ENCODE assay signal across 18 cellular contexts in the genomic region with DNA sequence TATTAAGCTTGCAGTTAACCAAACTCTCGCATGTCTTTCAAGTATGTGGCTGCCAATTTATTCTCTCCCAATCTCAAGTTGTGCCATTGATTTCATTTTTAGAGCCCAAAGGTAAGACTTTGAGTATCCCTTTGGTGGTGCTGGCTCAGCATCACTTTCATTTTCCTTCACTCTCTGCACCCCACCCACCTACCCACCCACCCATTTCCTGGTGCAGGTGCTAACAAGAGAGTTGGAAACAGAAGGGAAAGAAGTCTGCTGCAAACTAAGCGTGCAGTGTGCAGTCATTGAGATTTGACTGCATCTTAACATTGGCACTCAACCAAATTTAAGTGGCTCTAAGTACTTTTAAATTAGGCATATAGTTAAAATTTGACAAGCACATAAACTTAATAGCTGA.
A peak's percentile ranks its signal among the peaks of the same experiment; 100 is the strongest.
DNase-seq lines count a peak whose midpoint lies in the region; ATAC-seq and TF ChIP-seq lines count a peak whose summit lies in the region.
"Had no signal": no experiment of that assay in that cellular context is flagged by ENCODE, and none has a peak within 500 bp of the region (broad histone marks: within the 10 kb centered on the region; RNA-seq: fewer than 3 reads in every experiment).

No MANE protein-coding gene starts in this region.

- H3K27me3 Mint-ChIP-seq in central memory CD8-positive, alpha-beta T cell, result no peaks in the 10 kb centered on the region

- H3K36me3 Mint-ChIP-seq in central memory CD8-positive, alpha-beta T cell (ENCODE audit: insufficient read depth), result no peaks in the 10 kb centered on the region

- H3K4me3 Mint-ChIP-seq in central memory CD8-positive, alpha-beta T cell, result no peak overlapping the region

- no peak for TF ChIP-seq CTCF in esophagus squamous epithelium (IDR thresholded peaks at IDR 0.05)

- H3K36me3 ChIP-seq in esophagus squamous epithelium, result no peaks in the 10 kb centered on the region
- H3K36me3 ChIP-seq: heart right ventricle, transverse colon had no signal

- peak overlapping the region; percentile 62 for H3K27ac Mint-ChIP-seq in central memory CD8-positive, alpha-beta T cell (ENCODE audit: low read depth)

- no peak for TF ChIP-seq POLR2A in esophagus squamous epithelium (IDR thresholded peaks at IDR 0.05)

- no peaks in the 10 kb centered on the region for H3K9me3 Mint-ChIP-seq in central memory CD8-positive, alpha-beta T cell

- peaks cover 0 to 9% (median 0%) of the 10 kb centered on the region in 3 donors for H3K4me1 ChIP-seq in esophagus squamous epithelium

- H3K4me3 ChIP-seq in esophagus squamous epithelium, result no peak overlapping the region
- H3K4me3 ChIP-seq: heart right ventricle, transverse colon had no signal

- DNase-seq in NCI-H510A treated with DMSO at 0.1 percent for 48 hours (lab: John Stamatoyannopoulos, UW), result peak; percentile 73
- no peak for DNase-seq in NCI-H510A (lab: John Stamatoyannopoulos, UW)
- DNase-seq in activated CD4-positive, alpha-beta T cell treated with anti-CD3 and anti-CD28 coated beads for 48 hours, result peak; percentile 45
- no peak for DNase-seq in central memory CD8-positive, alpha-beta T cell (ENCODE audit: low spot score in 2 of 2)
- DNase-seq in stimulated activated CD8-positive, alpha-beta memory T cell treated with anti-CD3 and anti-CD28 coated beads, Interleukin-4, amount 100 ng/mL, for 48 hours, result peak; percentile 29
- DNase-seq in esophagus squamous epithelium (lab: John Stamatoyannopoulos, UW), result no peak
- DNase-seq: ACHN, activated gamma-delta T cell treated with Interleukin-2 at 50 U/mL for 16 hours, cerebellar nuclear complex, DMS53, heart right ventricle, KG1, NCI-H2029 treated with DMSO at 0.1 percent for 48 hours, SIG-M5, transverse colon had no signal

- H3K27me3 ChIP-seq in esophagus squamous epithelium, result peaks cover 0 to 17% (median 0%) of the 10 kb centered on the region in 4 donors
- H3K27me3 ChIP-seq: heart right ventricle, transverse colon had no signal

- peaks cover 8% of the 10 kb centered on the region for H3K4me1 Mint-ChIP-seq in central memory CD8-positive, alpha-beta T cell

- ATAC-seq in central memory CD8-positive, alpha-beta T cell (replicated peaks; ENCODE audit: extremely low read depth, poor library complexity, severe bottlenecking), result no peak
- ATAC-seq in HG02970 (IDR thresholded peaks at IDR 0.05; ENCODE audit: low FRiP score, unreplicated experiment), result no peak
- ATAC-seq in HG03460 (IDR thresholded peaks at IDR 0.05; ENCODE audit: unreplicated experiment), result no peak
- ATAC-seq: left lobe of liver had no signal

- no peak overlapping the region for H3K27ac ChIP-seq in esophagus squamous epithelium
- H3K27ac ChIP-seq: transverse colon had no signal

- no peaks in the 10 kb centered on the region for H3K9me3 ChIP-seq in esophagus squamous epithelium
- H3K9me3 ChIP-seq: heart right ventricle, transverse colon had no signal

- WGBS in esophagus squamous epithelium, 2 donors, result 59 to 80% methylated on average over 2 of the region's 2 CpGs

- intact Hi-C loops in esophagus squamous epithelium (cut with DNase I), result no loop called here

Comparison
In these comparisons a context has a peak if more than half of its experiments do, and no peak if none do; other contexts are left out.
1. DNase-seq: peak in NCI-H510A treated with DMSO at 0.1 percent for 48 hours (single experiment), activated CD4-positive, alpha-beta T cell treated with anti-CD3 and anti-CD28 coated beads for 48 hours (single experiment) and stimulated activated CD8-positive, alpha-beta memory T cell treated with anti-CD3 and anti-CD28 coated beads, Interleukin-4, amount 100 ng/mL, for 48 hours (single experiment); none in NCI-H510A (single experiment), central memory CD8-positive, alpha-beta T cell (0 of 2) and esophagus squamous epithelium (single experiment).